Comparison of ENCODE assay signal across 22 cellular contexts in the genomic region with DNA sequence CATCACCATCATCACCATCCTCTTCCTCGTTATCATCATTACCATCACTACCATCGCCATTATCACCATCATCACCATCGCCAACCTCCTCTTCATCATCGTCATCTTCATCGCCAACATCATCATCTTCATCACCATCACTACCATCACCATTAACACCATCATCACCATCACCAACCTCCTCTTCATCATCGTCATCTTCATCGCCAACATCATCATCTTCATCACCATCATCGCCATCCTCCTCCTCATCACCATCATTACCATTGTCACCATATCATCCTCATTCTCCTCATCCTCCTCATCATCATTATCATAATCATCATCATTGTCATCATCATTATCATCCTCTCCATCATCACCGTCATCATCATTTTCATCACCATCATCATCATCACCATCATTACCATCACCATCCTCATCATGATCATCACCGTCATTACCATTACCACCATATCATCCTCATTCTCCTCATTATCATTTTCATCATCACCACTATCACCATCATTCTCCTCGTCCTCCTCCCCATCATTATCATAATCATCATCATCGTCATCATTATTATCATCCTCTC.
"Had no signal": no experiment of that assay in that cellular context is flagged by ENCODE, and none has a peak within 500 bp of the region (broad histone marks: within the 10 kb centered on the region; RNA-seq: fewer than 3 reads in every experiment).

No MANE protein-coding gene starts in this region.

- H3K36me3 ChIP-seq: esophagus squamous epithelium, gastrocnemius medialis, heart right ventricle, left lung, lower lobe of right lung had no signal

- DNase-seq: dermis blood vessel endothelial cell; effector CD4-positive, alpha-beta T cell; effector memory CD4-positive, alpha-beta T cell; esophagus squamous epithelium; foreskin fibroblast; foreskin melanocyte; gastrocnemius medialis; glutamatergic neuron; heart right ventricle; hippocampal formation; left cardiac atrium; left lung; left ventricle myocardium superior; lower lobe of right lung; mesenchymal stem cell; mucosa of descending colon; naive B cell had no signal

- ATAC-seq: gastrocnemius medialis, heart right ventricle, left cardiac atrium, left lung, left ventricle myocardium superior, lower lobe of right lung, mucosa of descending colon had no signal

- H3K4me3 ChIP-seq: coronary artery, dorsolateral prefrontal cortex, esophagus squamous epithelium, gastrocnemius medialis, heart right ventricle, left lung, lower lobe of right lung, mucosa of descending colon had no signal

- FAIRE-seq: endothelial cell of umbilical vein, islet of Langerhans, keratinocyte had no signal

- H3K27ac ChIP-seq: coronary artery, esophagus squamous epithelium, gastrocnemius medialis, heart right ventricle, left lung, lower lobe of right lung had no signal

- H3K9me3 ChIP-seq: esophagus squamous epithelium, gastrocnemius medialis, heart right ventricle, left lung, lower lobe of right lung, mucosa of descending colon had no signal

- H3K4me1 ChIP-seq: esophagus squamous epithelium, gastrocnemius medialis, heart right ventricle had no signal
